Comparison of ENCODE assay signal across 8 cellular contexts in the genomic region with DNA sequence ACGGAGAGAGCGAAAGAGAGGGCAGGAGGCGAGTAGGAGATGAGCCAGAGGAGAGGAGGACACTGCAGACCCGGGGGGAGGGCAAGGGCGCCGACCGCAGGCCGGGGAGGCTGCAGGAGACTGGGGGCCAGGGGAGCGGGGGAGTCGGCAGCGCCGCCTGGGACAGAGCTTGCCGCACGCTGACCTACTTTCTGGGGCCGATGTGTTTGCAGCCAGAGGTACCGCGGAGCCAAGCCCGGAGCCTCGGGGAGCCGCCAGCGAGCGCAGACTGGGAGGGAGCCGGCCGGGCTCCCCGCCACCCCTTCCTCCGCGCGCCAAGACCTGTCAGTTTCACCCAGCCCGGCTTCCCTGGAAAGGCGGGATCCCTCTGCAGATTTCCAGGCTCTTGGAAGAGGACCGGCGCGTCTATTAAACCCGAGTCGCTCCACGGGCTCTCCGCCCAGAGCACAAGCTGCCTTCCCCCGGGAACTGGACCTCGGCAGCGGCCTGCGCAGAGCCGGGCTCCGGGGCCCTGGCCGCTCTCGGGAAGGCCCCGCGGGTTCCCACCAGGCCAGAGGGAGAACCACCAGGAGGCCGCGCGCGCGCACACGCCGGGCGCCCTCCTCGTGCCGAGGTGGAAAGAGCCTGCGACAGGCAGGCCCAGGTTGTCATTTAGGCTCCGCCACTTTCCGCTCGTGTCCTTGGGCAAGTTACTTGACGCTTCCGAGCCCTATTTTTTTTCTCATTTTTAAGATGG.
DNase-seq lines count a peak whose midpoint lies in the region; ATAC-seq and TF ChIP-seq lines count a peak whose summit lies in the region.

No MANE protein-coding gene starts in this region.

- peak in 1 of 3 donors; percentile 10 for TF ChIP-seq CTCF in ovary (IDR thresholded peaks at IDR 0.05)

- WGBS in ovary, 3 donors, result 1 to 2% (median 1%) methylated on average over 35 to 63 of the region's 63 CpGs

- H3K36me3 ChIP-seq in ovary, result no peaks in the 10 kb centered on the region

- H3K27ac ChIP-seq in angular gyrus (ENCODE audit: low read depth, low read length) (peak overlapping the region; percentile 85), ovary (peak overlapping the region; percentile 21 to 60)

- intact Hi-C loops in left ventricle myocardium superior (cut with micrococcal nuclease) (no loop called here), ovary (cut with DNase I) (no loop called here)

- no peak for TF ChIP-seq POLR2A in ovary (IDR thresholded peaks at IDR 0.05)

- H3K9me3 ChIP-seq in ovary, result no peaks in the 10 kb centered on the region

- H3K4me1 ChIP-seq in ovary (ENCODE audit: insufficient read depth), result peaks cover 4% of the 10 kb centered on the region

- no peak for TF ChIP-seq EP300 in ovary (IDR thresholded peaks at IDR 0.05)

- peak; percentile 94 for ATAC-seq in left ventricle myocardium superior
- ATAC-seq in HG02970 (IDR thresholded peaks at IDR 0.05; ENCODE audit: low FRiP score, unreplicated experiment), result no peak
- no peak for ATAC-seq in GM21528 (IDR thresholded peaks at IDR 0.05; ENCODE audit: low FRiP score, unreplicated experiment)

- H3K4me3 ChIP-seq in ovary, result peak overlapping the region; percentile 12

- H3K27me3 ChIP-seq in ovary, result no peaks in the 10 kb centered on the region

- peak; percentile 61 for DNase-seq in Daoy (ENCODE audit: low read depth)
- DNase-seq in Kasumi-1 (lab: John Stamatoyannopoulos, UW), result peak; percentile 55 to 65
- peak; percentile 90 for DNase-seq in left ventricle myocardium superior
- DNase-seq in ovary, result peak; percentile 65 to 88 (median 71)
- DNase-seq in NCI-H774 (lab: John Stamatoyannopoulos, UW), result no peak
